23 cellular contexts compared by ENCODE assay signal in the genomic region with DNA sequence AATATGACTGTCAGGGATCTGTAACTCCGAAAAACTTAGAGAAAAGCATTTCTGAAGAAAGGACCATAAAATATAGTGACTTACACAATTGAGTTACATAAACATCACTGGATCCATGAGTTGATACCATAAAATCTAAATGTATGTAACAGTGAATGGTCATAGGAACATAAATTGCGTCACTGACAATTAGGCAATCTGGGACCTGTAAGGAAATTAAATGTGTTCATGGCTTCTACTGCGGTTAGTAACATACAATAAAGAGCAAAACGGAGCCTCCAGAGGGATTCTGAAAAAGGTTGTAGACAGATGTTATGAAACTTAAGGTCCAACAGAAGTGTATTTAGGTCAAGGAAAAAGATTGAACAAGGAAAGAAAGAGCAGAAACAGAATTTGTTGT.
"Had no signal": no experiment of that assay in that cellular context is flagged by ENCODE, and none has a peak within 500 bp of the region (broad histone marks: within the 10 kb centered on the region; RNA-seq: fewer than 3 reads in every experiment).

No MANE protein-coding gene starts in this region.

- H3K27me3 ChIP-seq: SJCRH30 had no signal

- H3K9ac ChIP-seq: KMS-11 had no signal

- DNase-seq: activated CD4-positive, alpha-beta memory T cell treated with anti-CD3 and anti-CD28 coated beads for 36 hours; activated CD4-positive, alpha-beta T cell treated with anti-CD3 and anti-CD28 coated beads for 4 hours; activated CD4-positive, alpha-beta T cell treated with anti-CD3 and anti-CD28 coated beads, Interleukin-2, amount 50 U/mL, for 1 hour; activated CD8-positive, alpha-beta memory T cell treated with anti-CD3 and anti-CD28 coated beads, Interleukin-2, amount 50 U/mL, for 4 hours; activated gamma-delta T cell treated with Interleukin-2 at 50 U/mL for 16 hours; activated naive CD4-positive, alpha-beta T cell treated with anti-CD3 and anti-CD28 coated beads for 36 hours; activated T-cell treated with anti-CD3 and anti-CD28 coated beads for 4 hours; activated T-cell treated with anti-CD3 and anti-CD28 coated beads, Interleukin-2, amount 50 U/mL, for 4 hours; adrenal gland; anterior cingulate cortex; caudate nucleus; cerebellar nuclear complex; NCI-H1092; NCI-H1436 treated with DMSO at 0.1 percent for 48 hours; NCI-H1694 treated with DMSO at 0.1 percent for 48 hours; NCI-H2029; NCI-H345; NCI-H524 treated with DMSO at 0.1 percent for 48 hours; PC-9; SJCRH30 had no signal

- H3K4me1 ChIP-seq: adrenal gland had no signal

- H3K36me3 ChIP-seq: adrenal gland, SJCRH30 had no signal

- H3K9me3 ChIP-seq: adrenal gland, SJCRH30 had no signal

- H3K27ac ChIP-seq: adrenal gland, KMS-11, PC-9, RWPE1, SJCRH30, SK-N-MC had no signal

- H2AFZ ChIP-seq: PC-9 had no signal

- H3K4me3 ChIP-seq: adrenal gland, PC-9, SJCRH30, SK-N-MC had no signal

- H3K4me2 ChIP-seq: KMS-11, PC-9 had no signal
